ENCODE assay signal across 31 cellular contexts in the genomic region with DNA sequence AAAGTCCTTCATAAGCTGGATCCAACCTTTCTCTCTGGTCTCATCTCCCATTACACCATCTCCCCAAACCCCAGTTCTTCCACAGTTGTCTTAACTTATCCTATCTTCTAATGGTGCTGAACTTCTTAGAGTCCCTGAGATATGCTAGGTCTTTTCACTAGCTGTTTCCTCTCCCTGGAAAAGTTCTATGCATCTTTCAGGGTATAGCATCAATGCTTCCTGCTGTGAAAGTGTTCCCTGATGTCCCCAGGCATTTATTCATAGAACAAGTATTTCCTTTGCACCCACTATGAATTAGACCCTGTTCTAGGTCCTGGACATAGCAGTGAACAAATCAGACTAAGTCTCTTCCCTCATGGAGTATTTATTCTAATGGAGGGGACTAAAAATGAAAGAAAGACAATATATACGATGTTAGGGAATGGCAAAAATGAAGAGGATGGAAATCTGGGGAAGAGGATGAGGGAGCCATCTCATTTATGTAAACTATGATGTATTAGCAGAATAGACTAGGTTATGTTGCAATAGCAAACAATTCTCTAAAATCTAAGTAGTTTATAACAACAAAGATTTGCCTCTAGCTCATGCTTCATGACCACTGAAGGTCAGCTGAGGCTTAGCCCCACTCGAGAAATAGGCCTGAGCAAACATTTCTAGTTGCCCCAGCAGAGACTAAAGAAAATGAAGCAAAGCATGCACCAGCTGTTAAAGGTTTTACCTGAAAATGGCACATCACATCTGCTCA.
"Had no signal": no experiment of that assay in that cellular context is flagged by ENCODE, and none has a peak within 500 bp of the region (broad histone marks: within the 10 kb centered on the region; RNA-seq: fewer than 3 reads in every experiment).

No MANE protein-coding gene starts in this region.

- H3K36me3 Mint-ChIP-seq: activated CD8-positive, alpha-beta memory T cell treated with anti-CD3 and anti-CD28 coated beads, Interleukin-2, amount 10 ng/mL, durations not matched to agents 7 days and 5 days had no signal

- H3K27me3 ChIP-seq: brain microvascular endothelial cell, cardiac muscle cell, Peyer's patch, SJCRH30 had no signal

- H3K4me2 ChIP-seq: KMS-11 had no signal

- H3K4me1 ChIP-seq: Peyer's patch had no signal

- H3K9ac ChIP-seq: KMS-11 had no signal

- H3K4me3 Mint-ChIP-seq: activated B cell treated with CpG ODN at 0.5 μM for 24 hours; activated CD4-positive, alpha-beta T cell treated with anti-CD3 and anti-CD28 coated beads, Interleukin-2, amount 10 ng/mL, durations not matched to agents 24 days and 14 days; activated CD8-positive, alpha-beta memory T cell treated with anti-CD3 and anti-CD28 coated beads, Interleukin-2, amount 10 ng/mL, durations not matched to agents 7 days and 5 days; activated naive CD4-positive, alpha-beta T cell treated with anti-CD3 and anti-CD28 coated beads, Interleukin-2, amount 50 U/mL, for 24 hours; activated T-cell treated with anti-CD3 and anti-CD28 coated beads, Interleukin-2, amount 50 U/mL, for 24 hours; activated T-helper 1 cell treated with anti-CD3 and anti-CD28 coated beads, Interleukin-12 subunit alpha, Interleukin-12 subunit beta, Interleukin-2, Interleukin-4 antibody, amounts not matched to agents 30 ng/mL and 10 ng/mL and 1 ng/mL, durations not matched to agents 14 hours and 24 hours and 36 hours; T-helper 1 cell treated with Interleukin-12 subunit alpha and Interleukin-12 subunit beta and Interleukin-4 antibody, amounts not matched to agents 30 μg/mL and 1 μg/mL, for 36 hours had no signal

- H3K9me3 ChIP-seq: Peyer's patch, SJCRH30 had no signal

- H3K27ac ChIP-seq: brain microvascular endothelial cell, cardiac muscle cell, KMS-11, Peyer's patch, RWPE1, SJCRH30 had no signal

- H3K27ac Mint-ChIP-seq: activated B cell treated with CpG ODN at 0.5 μM for 24 hours; activated CD4-positive, alpha-beta T cell treated with anti-CD3 and anti-CD28 coated beads, Interleukin-2, amount 10 ng/mL, durations not matched to agents 24 days and 14 days; activated CD8-positive, alpha-beta memory T cell treated with anti-CD3 and anti-CD28 coated beads, Interleukin-2, amount 10 ng/mL, durations not matched to agents 7 days and 5 days; activated naive CD4-positive, alpha-beta T cell treated with anti-CD3 and anti-CD28 coated beads, Interleukin-2, amount 50 U/mL, for 24 hours; activated T-cell treated with anti-CD3 and anti-CD28 coated beads, Interleukin-2, amount 50 U/mL, for 24 hours; activated T-helper 1 cell treated with anti-CD3 and anti-CD28 coated beads, Interleukin-12 subunit alpha, Interleukin-12 subunit beta, Interleukin-2, Interleukin-4 antibody, amounts not matched to agents 30 ng/mL and 10 ng/mL and 1 ng/mL, durations not matched to agents 14 hours and 24 hours and 36 hours; T-helper 1 cell treated with Interleukin-12 subunit alpha and Interleukin-12 subunit beta and Interleukin-4 antibody, amounts not matched to agents 30 μg/mL and 1 μg/mL, for 36 hours had no signal

- H3K9me3 Mint-ChIP-seq: activated CD4-positive, alpha-beta T cell treated with anti-CD3 and anti-CD28 coated beads, Interleukin-2, amount 10 ng/mL, durations not matched to agents 24 days and 14 days had no signal

- ATAC-seq: activated CD8-positive, alpha-beta memory T cell treated with anti-CD3 and anti-CD28 coated beads, Interleukin-2, amount 10 ng/mL, durations not matched to agents 7 days and 5 days; SK-N-SH treated with all-trans-retinoic acid at 6 μM for 48 hours had no signal

- DNase-seq: activated B cell treated with CpG ODN at 0.5 μM for 24 hours; activated CD4-positive, alpha-beta T cell treated with anti-CD3 and anti-CD28 coated beads for 1 hour; activated CD4-positive, alpha-beta T cell treated with anti-CD3 and anti-CD28 coated beads, Interleukin-2, amount 10 ng/mL, durations not matched to agents 24 days and 14 days; activated CD4-positive, alpha-beta T cell treated with anti-CD3 and anti-CD28 coated beads, Interleukin-2, amount 50 U/mL, for 48 hours; activated CD8-positive, alpha-beta memory T cell treated with anti-CD3 and anti-CD28 coated beads, Interleukin-2, amount 10 ng/mL, durations not matched to agents 7 days and 5 days; activated effector memory CD4-positive, alpha-beta T cell treated with Interleukin-2 at 50 U/mL for 16 hours; activated naive CD4-positive, alpha-beta T cell; activated T-cell treated with anti-CD3 and anti-CD28 coated beads, Interleukin-2, amount 50 U/mL, for 24 hours; amygdala; brain microvascular endothelial cell; cerebellar nuclear complex; NCI-H1092; NCI-H1417 treated with DMSO at 0.1 percent for 48 hours; NCI-H1694; NCI-H2029; NCI-H2107; NCI-H2171 treated with DMSO at 0.1 percent for 48 hours; NCI-H226; NCI-H526 treated with DMSO at 0.1 percent for 48 hours; NK-92 treated with Interleukin-12 subunit alpha and Interleukin-12 subunit beta, amount 100 ng/mL, for 24 hours; Peyer's patch; Right ventricle myocardium superior; SJCRH30; T1000 had no signal

- H3K36me3 ChIP-seq: brain microvascular endothelial cell, cardiac muscle cell, Peyer's patch, SJCRH30 had no signal

- H3K4me3 ChIP-seq: cardiac muscle cell, Peyer's patch, SJCRH30 had no signal
